ENCODE assay signal across 8 cellular contexts in genomic region chr14:100192672-100193416, GRCh38. TPM values are rescaled to one million over a fixed set of nuclear protein-coding genes. Genes with fewer than 3 reads are reported as not detected.
DNase-seq lines count a peak whose midpoint lies in the region; ATAC-seq and TF ChIP-seq lines count a peak whose summit lies in the region.

No MANE protein-coding gene starts in this region.

- DNase-seq in Calu3 (peak; percentile 99), HUDEP-2 (lab: John Stamatoyannopoulos, UW; ENCODE audit: unreplicated experiment in 76 of 76) (peak; percentile 84 to 100 (median 99)), NOMO-1 treated with dmso at 0.1 percent for 144 hours (lab: John Stamatoyannopoulos, UW; ENCODE audit: unreplicated experiment) (peak; percentile 97), endodermal cell (peak; percentile 100), mesothelial cell of epicardium (ENCODE audit: low spot score in 2 of 2, unreplicated experiment in 2 of 2) (peak; percentile 99 to 100)
- DNase-seq in activated CD8-positive, alpha-beta memory T cell treated with anti-CD3 and anti-CD28 coated beads, Interleukin-2, amount 50 U/mL, for 24 hours (ENCODE audit: extremely low read depth) = peak; percentile 99
- DNase-seq in stimulated activated CD8-positive, alpha-beta memory T cell treated with anti-CD3 and anti-CD28 coated beads, Interleukin-15, amount 100 ng/mL, for 48 hours (ENCODE audit: low read depth in 2 of 2) = peak; percentile 100

- intact Hi-C loops in Calu3 (cut with micrococcal nuclease; ENCODE audit: unreplicated experiment) = loop anchor here (1.0 to 5.0 kb wide), 3 partner anchors 61 to 210 kb away; no protein-coding TSS in a partner anchor

- H3K36me3 Mint-ChIP-seq in Calu3 (ENCODE audit: insufficient read depth, unreplicated experiment) (no peaks in the 10 kb centered on the region), endodermal cell (ENCODE audit: low read depth) (no peaks in the 10 kb centered on the region), mesothelial cell of epicardium (peaks cover 2% of the 10 kb centered on the region)

- peaks cover 3% of the 10 kb centered on the region for H3K4me1 ChIP-seq in endodermal cell (ENCODE audit: control insufficient read depth, insufficient read depth, low read length)

- ATAC-seq in GM21381 (IDR thresholded peaks at IDR 0.05; ENCODE audit: unreplicated experiment) = peak; percentile 99

- no TSS peak for BruUV-seq in Calu3 (replicated peaks; lab: Mats Ljungman, UMichigan)

- WGBS in endodermal cell (ENCODE audit: insufficient coverage in 1 of 2, insufficient read length in 1 of 2), 2 experiments = 6 to 7% methylated on average over 25 to 62 of the region's 62 CpGs

- CTCF ChIA-PET in Calu3 (lab: Charles Lee) = interaction anchor here (0.6 to 2.2 kb wide), 21 partner anchors 9 to 214 kb away, joined by 3 to 8 read pairs (median 3); no protein-coding TSS in a partner anchor

- H3K9me3 Mint-ChIP-seq in Calu3 (ENCODE audit: low read depth, unreplicated experiment) (no peaks in the 10 kb centered on the region), endodermal cell (peaks cover 6% of the 10 kb centered on the region), mesothelial cell of epicardium (no peaks in the 10 kb centered on the region)

- H3K27me3 ChIP-seq in endodermal cell (ENCODE audit: control insufficient read depth, insufficient read depth, low read length, poor library complexity, severe bottlenecking) = no peaks in the 10 kb centered on the region

- no peak overlapping the region for H3K9ac ChIP-seq in endodermal cell (ENCODE audit: extremely low read depth, low read length, poor library complexity, severe bottlenecking)

- peak; percentile 78 for TF ChIP-seq CTCF in Calu3 (IDR thresholded peaks at IDR 0.05; ENCODE audit: unreplicated experiment)
- TF ChIP-seq CTCF in endodermal cell (conservative IDR thresholded peaks at IDR 0.05) = peak; percentile 94
- peak; percentile 95 for TF ChIP-seq CTCF in mesothelial cell of epicardium (IDR thresholded peaks at IDR 0.05; ENCODE audit: unreplicated experiment)

- no peak overlapping the region for H3K4me3 ChIP-seq in endodermal cell (ENCODE audit: low read length)

- H3K9me3 ChIP-seq in endodermal cell (ENCODE audit: control insufficient read depth, low read length) = no peaks in the 10 kb centered on the region

- H3K27ac ChIP-seq in endodermal cell (ENCODE audit: low read depth, low read length) = no peak overlapping the region

- peak overlapping the region; percentile 57 for H3K4me3 Mint-ChIP-seq in Calu3 (ENCODE audit: low read depth, unreplicated experiment)
- peak overlapping the region; percentile 21 for H3K4me3 Mint-ChIP-seq in endodermal cell
- H3K4me3 Mint-ChIP-seq in mesothelial cell of epicardium = peak overlapping the region; percentile 65

- H3K27me3 Mint-ChIP-seq in Calu3 (ENCODE audit: unreplicated experiment) (no peaks in the 10 kb centered on the region), endodermal cell (ENCODE audit: insufficient read depth) (no peaks in the 10 kb centered on the region), mesothelial cell of epicardium (ENCODE audit: low read depth) (no peaks in the 10 kb centered on the region)

- H3K27ac Mint-ChIP-seq in Calu3 (ENCODE audit: unreplicated experiment) = peak overlapping the region; percentile 79
- H3K27ac Mint-ChIP-seq in endodermal cell = peak overlapping the region; percentile 59
- peak overlapping the region; percentile 88 for H3K27ac Mint-ChIP-seq in mesothelial cell of epicardium

- peaks cover 9% of the 10 kb centered on the region for H3K4me1 Mint-ChIP-seq in Calu3 (ENCODE audit: low read depth, unreplicated experiment)
- peaks cover 22% of the 10 kb centered on the region for H3K4me1 Mint-ChIP-seq in endodermal cell
- peaks cover 12% of the 10 kb centered on the region for H3K4me1 Mint-ChIP-seq in mesothelial cell of epicardium

- H3K36me3 ChIP-seq in endodermal cell (ENCODE audit: control insufficient read depth, insufficient read depth, low read length) = no peaks in the 10 kb centered on the region

RNA-seq across cellular contexts. Expression of gene DEGS2, which starts 33.4 kb away (rescaled TPM):
- total RNA-seq in Calu3 (2022) (2.5 and 4.3 TPM in 2 replicates), endodermal cell (under 1 TPM; 0.18 to 0.24 TPM), mesothelial cell of epicardium (1.5 to 2.1 TPM (median 1.6 TPM) in 3 replicates)
- polyA plus RNA-seq in endodermal cell (2013, experiment 1 of 2) = 0.28 TPM
- 0.21 TPM for polyA plus RNA-seq in endodermal cell (2013, experiment 2 of 2)

RNA-seq across cellular contexts. Expression of gene YY1, which starts 46.1 kb away (rescaled TPM):
- 99.0 and 100.0 TPM in 2 replicates for total RNA-seq in Calu3 (2022)
- 100 to 1,000 TPM in 1 of 2 donors, 10 to 100 TPM in 1; 94.8 to 103 TPM for total RNA-seq in endodermal cell
- polyA plus RNA-seq in endodermal cell (2013, experiment 1 of 2) = 84.2 TPM
- 82.6 TPM for polyA plus RNA-seq in endodermal cell (2013, experiment 2 of 2)
- 89.0 to 94.5 TPM (median 91.9 TPM) in 3 replicates for total RNA-seq in mesothelial cell of epicardium
